In genomic region chr17:50855708-50856330, GRCh38 we compare ENCODE assay signal across 1 cellular context.
TF ChIP-seq lines count a peak whose summit lies in the region.

No MANE protein-coding gene starts in this region.

TF ChIP-seq in HepG2, 621 proteins besides CTCF, POLR2A, EP300 and RAD21 (continued from another document):
- TF ChIP-seq, protein P1, sequence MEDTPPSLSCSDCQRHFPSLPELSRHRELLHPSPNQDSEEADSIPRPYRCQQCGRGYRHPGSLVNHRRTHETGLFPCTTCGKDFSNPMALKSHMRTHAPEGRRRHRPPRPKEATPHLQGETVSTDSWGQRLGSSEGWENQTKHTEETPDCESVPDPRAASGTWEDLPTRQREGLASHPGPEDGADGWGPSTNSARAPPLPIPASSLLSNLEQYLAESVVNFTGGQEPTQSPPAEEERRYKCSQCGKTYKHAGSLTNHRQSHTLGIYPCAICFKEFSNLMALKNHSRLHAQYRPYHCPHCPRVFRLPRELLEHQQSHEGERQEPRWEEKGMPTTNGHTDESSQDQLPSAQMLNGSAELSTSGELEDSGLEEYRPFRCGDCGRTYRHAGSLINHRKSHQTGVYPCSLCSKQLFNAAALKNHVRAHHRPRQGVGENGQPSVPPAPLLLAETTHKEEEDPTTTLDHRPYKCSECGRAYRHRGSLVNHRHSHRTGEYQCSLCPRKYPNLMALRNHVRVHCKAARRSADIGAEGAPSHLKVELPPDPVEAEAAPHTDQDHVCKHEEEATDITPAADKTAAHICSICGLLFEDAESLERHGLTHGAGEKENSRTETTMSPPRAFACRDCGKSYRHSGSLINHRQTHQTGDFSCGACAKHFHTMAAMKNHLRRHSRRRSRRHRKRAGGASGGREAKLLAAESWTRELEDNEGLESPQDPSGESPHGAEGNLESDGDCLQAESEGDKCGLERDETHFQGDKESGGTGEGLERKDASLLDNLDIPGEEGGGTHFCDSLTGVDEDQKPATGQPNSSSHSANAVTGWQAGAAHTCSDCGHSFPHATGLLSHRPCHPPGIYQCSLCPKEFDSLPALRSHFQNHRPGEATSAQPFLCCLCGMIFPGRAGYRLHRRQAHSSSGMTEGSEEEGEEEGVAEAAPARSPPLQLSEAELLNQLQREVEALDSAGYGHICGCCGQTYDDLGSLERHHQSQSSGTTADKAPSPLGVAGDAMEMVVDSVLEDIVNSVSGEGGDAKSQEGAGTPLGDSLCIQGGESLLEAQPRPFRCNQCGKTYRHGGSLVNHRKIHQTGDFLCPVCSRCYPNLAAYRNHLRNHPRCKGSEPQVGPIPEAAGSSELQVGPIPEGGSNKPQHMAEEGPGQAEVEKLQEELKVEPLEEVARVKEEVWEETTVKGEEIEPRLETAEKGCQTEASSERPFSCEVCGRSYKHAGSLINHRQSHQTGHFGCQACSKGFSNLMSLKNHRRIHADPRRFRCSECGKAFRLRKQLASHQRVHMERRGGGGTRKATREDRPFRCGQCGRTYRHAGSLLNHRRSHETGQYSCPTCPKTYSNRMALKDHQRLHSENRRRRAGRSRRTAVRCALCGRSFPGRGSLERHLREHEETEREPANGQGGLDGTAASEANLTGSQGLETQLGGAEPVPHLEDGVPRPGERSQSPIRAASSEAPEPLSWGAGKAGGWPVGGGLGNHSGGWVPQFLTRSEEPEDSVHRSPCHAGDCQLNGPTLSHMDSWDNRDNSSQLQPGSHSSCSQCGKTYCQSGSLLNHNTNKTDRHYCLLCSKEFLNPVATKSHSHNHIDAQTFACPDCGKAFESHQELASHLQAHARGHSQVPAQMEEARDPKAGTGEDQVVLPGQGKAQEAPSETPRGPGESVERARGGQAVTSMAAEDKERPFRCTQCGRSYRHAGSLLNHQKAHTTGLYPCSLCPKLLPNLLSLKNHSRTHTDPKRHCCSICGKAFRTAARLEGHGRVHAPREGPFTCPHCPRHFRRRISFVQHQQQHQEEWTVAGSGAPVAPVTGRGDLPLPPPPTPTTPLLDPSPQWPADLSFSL (CRISPR knock-in tag; IDR thresholded peaks at IDR 0.05), result no peak
- TF ChIP-seq GPN1 (CRISPR knock-in tag; IDR thresholded peaks at IDR 0.05; ENCODE audit: borderline replicate concordance), result no peak
- TF ChIP-seq GATAD2A (CRISPR knock-in tag; IDR thresholded peaks at IDR 0.05), result peak; percentile 87
- TF ChIP-seq BRCA1 (CRISPR knock-in tag; IDR thresholded peaks at IDR 0.05), result no peak
- TF ChIP-seq FOXJ3 (CRISPR knock-in tag; IDR thresholded peaks at IDR 0.05; ENCODE audit: borderline replicate concordance), result peak; percentile 56; the same call in 1 of the 2 replicates
- TF ChIP-seq ZNF772 (CRISPR knock-in tag; IDR thresholded peaks at IDR 0.05), result no peak
- TF ChIP-seq, protein P2, sequence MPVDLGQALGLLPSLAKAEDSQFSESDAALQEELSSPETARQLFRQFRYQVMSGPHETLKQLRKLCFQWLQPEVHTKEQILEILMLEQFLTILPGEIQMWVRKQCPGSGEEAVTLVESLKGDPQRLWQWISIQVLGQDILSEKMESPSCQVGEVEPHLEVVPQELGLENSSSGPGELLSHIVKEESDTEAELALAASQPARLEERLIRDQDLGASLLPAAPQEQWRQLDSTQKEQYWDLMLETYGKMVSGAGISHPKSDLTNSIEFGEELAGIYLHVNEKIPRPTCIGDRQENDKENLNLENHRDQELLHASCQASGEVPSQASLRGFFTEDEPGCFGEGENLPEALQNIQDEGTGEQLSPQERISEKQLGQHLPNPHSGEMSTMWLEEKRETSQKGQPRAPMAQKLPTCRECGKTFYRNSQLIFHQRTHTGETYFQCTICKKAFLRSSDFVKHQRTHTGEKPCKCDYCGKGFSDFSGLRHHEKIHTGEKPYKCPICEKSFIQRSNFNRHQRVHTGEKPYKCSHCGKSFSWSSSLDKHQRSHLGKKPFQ (CRISPR knock-in tag; IDR thresholded peaks at IDR 0.05; ENCODE audit: insufficient replicate concordance), result no peak
- TF ChIP-seq MEIS1 (CRISPR knock-in tag; IDR thresholded peaks at IDR 0.05; ENCODE audit: borderline replicate concordance), result no peak
- no peak for TF ChIP-seq CERS6 (CRISPR knock-in tag; IDR thresholded peaks at IDR 0.05)
- no peak for TF ChIP-seq ETS1 (CRISPR knock-in tag; IDR thresholded peaks at IDR 0.05)
- TF ChIP-seq DDIT3 (CRISPR knock-in tag; IDR thresholded peaks at IDR 0.05), result no peak
- TF ChIP-seq SOX6 (IDR thresholded peaks at IDR 0.05), result no peak
- peak; percentile 68 for TF ChIP-seq SOX6 (CRISPR knock-in tag; IDR thresholded peaks at IDR 0.05)
- TF ChIP-seq, protein P3, sequence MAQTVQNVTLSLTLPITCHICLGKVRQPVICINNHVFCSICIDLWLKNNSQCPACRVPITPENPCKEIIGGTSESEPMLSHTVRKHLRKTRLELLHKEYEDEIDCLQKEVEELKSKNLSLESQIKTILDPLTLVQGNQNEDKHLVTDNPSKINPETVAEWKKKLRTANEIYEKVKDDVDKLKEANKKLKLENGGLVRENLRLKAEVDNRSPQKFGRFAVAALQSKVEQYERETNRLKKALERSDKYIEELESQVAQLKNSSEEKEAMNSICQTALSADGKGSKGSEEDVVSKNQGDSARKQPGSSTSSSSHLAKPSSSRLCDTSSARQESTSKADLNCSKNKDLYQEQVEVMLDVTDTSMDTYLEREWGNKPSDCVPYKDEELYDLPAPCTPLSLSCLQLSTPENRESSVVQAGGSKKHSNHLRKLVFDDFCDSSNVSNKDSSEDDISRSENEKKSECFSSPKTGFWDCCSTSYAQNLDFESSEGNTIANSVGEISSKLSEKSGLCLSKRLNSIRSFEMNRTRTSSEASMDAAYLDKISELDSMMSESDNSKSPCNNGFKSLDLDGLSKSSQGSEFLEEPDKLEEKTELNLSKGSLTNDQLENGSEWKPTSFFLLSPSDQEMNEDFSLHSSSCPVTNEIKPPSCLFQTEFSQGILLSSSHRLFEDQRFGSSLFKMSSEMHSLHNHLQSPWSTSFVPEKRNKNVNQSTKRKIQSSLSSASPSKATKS (CRISPR knock-in tag; IDR thresholded peaks at IDR 0.05), result peak; percentile 35; the same call in 1 of the 2 replicates
- TF ChIP-seq TEAD2 (CRISPR knock-in tag; IDR thresholded peaks at IDR 0.05), result no peak
- no peak; the same call in 1 of the 2 replicates for TF ChIP-seq ZNF747 (CRISPR knock-in tag; IDR thresholded peaks at IDR 0.05; ENCODE audit: borderline replicate concordance)
- peak; percentile 87 for TF ChIP-seq ARID5B (CRISPR knock-in tag; IDR thresholded peaks at IDR 0.05)
- no peak for TF ChIP-seq ZBTB7A (CRISPR knock-in tag; IDR thresholded peaks at IDR 0.05)
- TF ChIP-seq, protein P4, sequence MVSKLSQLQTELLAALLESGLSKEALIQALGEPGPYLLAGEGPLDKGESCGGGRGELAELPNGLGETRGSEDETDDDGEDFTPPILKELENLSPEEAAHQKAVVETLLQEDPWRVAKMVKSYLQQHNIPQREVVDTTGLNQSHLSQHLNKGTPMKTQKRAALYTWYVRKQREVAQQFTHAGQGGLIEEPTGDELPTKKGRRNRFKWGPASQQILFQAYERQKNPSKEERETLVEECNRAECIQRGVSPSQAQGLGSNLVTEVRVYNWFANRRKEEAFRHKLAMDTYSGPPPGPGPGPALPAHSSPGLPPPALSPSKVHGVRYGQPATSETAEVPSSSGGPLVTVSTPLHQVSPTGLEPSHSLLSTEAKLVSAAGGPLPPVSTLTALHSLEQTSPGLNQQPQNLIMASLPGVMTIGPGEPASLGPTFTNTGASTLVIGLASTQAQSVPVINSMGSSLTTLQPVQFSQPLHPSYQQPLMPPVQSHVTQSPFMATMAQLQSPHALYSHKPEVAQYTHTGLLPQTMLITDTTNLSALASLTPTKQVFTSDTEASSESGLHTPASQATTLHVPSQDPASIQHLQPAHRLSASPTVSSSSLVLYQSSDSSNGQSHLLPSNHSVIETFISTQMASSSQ (IDR thresholded peaks at IDR 0.05; ENCODE audit: low read depth), result peak; percentile 74; the same call in 1 of the 2 replicates
- TF ChIP-seq, protein P4 (CRISPR knock-in tag; IDR thresholded peaks at IDR 0.05; ENCODE audit: borderline replicate concordance), result peak; percentile 69; the same call in 1 of the 2 replicates
- no peak for TF ChIP-seq ZNF737 (CRISPR knock-in tag; IDR thresholded peaks at IDR 0.05; ENCODE audit: borderline replicate concordance)
- no peak for TF ChIP-seq SNAPC2 (CRISPR knock-in tag; IDR thresholded peaks at IDR 0.05)
- TF ChIP-seq MAX (IDR thresholded peaks at IDR 0.05), result peak; percentile 32; the same call in 1 of the 2 replicates
- no peak for TF ChIP-seq CCAR2 (optimal IDR thresholded peaks at IDR 0.05; ENCODE audit: low read depth, low read length)
